In the genomic region with DNA sequence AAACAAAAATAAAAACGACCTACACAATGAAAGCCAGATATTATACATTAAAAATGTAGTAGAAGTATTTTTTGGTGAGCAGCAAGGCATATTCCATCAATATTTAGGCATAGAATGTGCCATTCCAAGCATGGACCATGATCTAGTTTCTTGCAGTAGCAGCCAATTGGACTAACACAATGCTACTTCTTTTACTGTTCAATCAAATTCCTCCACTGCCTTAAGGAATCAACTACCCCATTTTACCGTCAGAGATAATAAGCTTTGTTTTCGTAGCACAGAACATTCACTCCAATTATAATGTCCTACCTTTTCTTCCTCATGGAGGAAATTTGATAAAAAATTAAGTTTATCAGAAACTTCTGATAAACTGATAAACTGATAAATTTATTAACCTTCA, we compare ENCODE assay signal across 8 cellular contexts. TPM values are rescaled to one million over a fixed set of nuclear protein-coding genes. Genes with fewer than 3 reads are reported as not detected.
DNase-seq lines count a peak whose midpoint lies in the region; ATAC-seq and TF ChIP-seq lines count a peak whose summit lies in the region.

No MANE protein-coding gene starts in this region.

- H3K9me3 ChIP-seq in RWPE2 (ENCODE audit: severe bottlenecking) (no peaks in the 10 kb centered on the region), sigmoid colon (no peaks in the 10 kb centered on the region)

- no peak for ATAC-seq in RWPE2 (ENCODE audit: low read depth)

- peak overlapping the region; percentile 87 for H3K27ac ChIP-seq in RWPE2 (ENCODE audit: poor library complexity, severe bottlenecking)
- peak overlapping the region; percentile 97 to 100 (median 100) for H3K27ac ChIP-seq in sigmoid colon

- peaks cover 29% of the 10 kb centered on the region for H3K36me3 ChIP-seq in RWPE2 (ENCODE audit: low read depth)
- H3K36me3 ChIP-seq in sigmoid colon, result no peaks in the 10 kb centered on the region

- H3K4me3 ChIP-seq in RWPE2 (ENCODE audit: severe bottlenecking) (peak overlapping the region; percentile 89), fibroblast of mammary gland (ENCODE audit: control insufficient read depth, low read depth, low read length) (peak overlapping the region; percentile 89), sigmoid colon (peak overlapping the region; percentile 61 to 99 (median 94))

- no peak for TF ChIP-seq CTCF in GM20000 (IDR thresholded peaks at IDR 0.05; ENCODE audit: extremely low read depth, missing control alignments)
- no peak for TF ChIP-seq CTCF in RWPE2 (IDR thresholded peaks at IDR 0.05; ENCODE audit: poor library complexity, severe bottlenecking)
- TF ChIP-seq CTCF in fibroblast of mammary gland (conservative IDR thresholded peaks at IDR 0.05; ENCODE audit: control insufficient read depth, insufficient read depth, low read depth, low read length), result no peak
- no peak for TF ChIP-seq CTCF in sigmoid colon (IDR thresholded peaks at IDR 0.05)

- H3K27me3 ChIP-seq in RWPE2 (ENCODE audit: insufficient read depth, poor library complexity, severe bottlenecking) (no peaks in the 10 kb centered on the region), sigmoid colon (no peaks in the 10 kb centered on the region)

- 1 to 5% methylated on average over 3 of the region's 3 CpGs for WGBS in sigmoid colon, 2 donors

- DNase-seq in GM20000 (ENCODE audit: low spot score), result peak; percentile 32
- DNase-seq in RWPE2 (ENCODE audit: low spot score), result no peak
- DNase-seq in fibroblast of mammary gland (ENCODE audit: low read depth), result peak; percentile 40
- DNase-seq in sigmoid colon, result no peak
- DNase-seq in activated effector memory CD4-positive, alpha-beta T cell treated with anti-CD3 and anti-CD28 coated beads, Interleukin-2, amount 50 U/mL, for 16 hours, result no peak
- DNase-seq in AML-193 (lab: John Stamatoyannopoulos, UW), result no peak
- no peak for DNase-seq in NCI-H1048 (lab: John Stamatoyannopoulos, UW)
- no peak for DNase-seq in stimulated activated CD4-positive, alpha-beta T cell treated with anti-CD3 and anti-CD28 coated beads, Interleukin-2, amount 100 ng/mL, for 48 hours

- intact Hi-C loops in sigmoid colon (cut with DNase I), result loop anchor here (5.0 to 10.0 kb wide), 4 partner anchors 69 to 208 kb away; a partner anchor contains a TSS

- peaks cover 7% of the 10 kb centered on the region for H3K4me1 ChIP-seq in RWPE2 (ENCODE audit: insufficient read depth, poor library complexity, severe bottlenecking)
- peaks cover 0 to 42% (median 24%) of the 10 kb centered on the region in 4 donors for H3K4me1 ChIP-seq in sigmoid colon

- TF ChIP-seq EP300 in sigmoid colon (IDR thresholded peaks at IDR 0.05), result no peak

- TF ChIP-seq POLR2A in sigmoid colon (IDR thresholded peaks at IDR 0.05), result no peak

RNA-seq across cellular contexts. Expression of a gene that starts 1.3 kb away (rescaled TPM):
- total RNA-seq in sigmoid colon, result 10 to 100 TPM; 23.8 to 31.6 (median 25.2) TPM
- polyA plus RNA-seq in sigmoid colon, result 1 to 10 TPM; 3.6 to 8.0 (median 4.9) TPM

RNA-seq across cellular contexts. Expression of a gene that starts 29.7 kb away (rescaled TPM):
- 10 to 100 TPM; 18.3 to 56.3 (median 33.3) TPM for total RNA-seq in sigmoid colon
- polyA plus RNA-seq in sigmoid colon, result 10 to 100 TPM in 1 of 3 donors, 1 to 10 TPM in 2; 3.0 to 13.0 (median 4.2) TPM

RNA-seq across cellular contexts. Expression of a gene that starts 33.0 kb away (rescaled TPM):
- 100 to 1,000 TPM in 1 of 4 donors, 10 to 100 TPM in 3; 74.0 to 117 (median 96.0) TPM for total RNA-seq in sigmoid colon
- polyA plus RNA-seq in sigmoid colon, result 10 to 100 TPM; 33.0 to 64.4 (median 49.0) TPM

Comparison
In these comparisons a context has a peak if more than half of its experiments do, and no peak if none do; other contexts are left out.
1. DNase-seq: peak in GM20000 (single experiment) and fibroblast of mammary gland (single experiment); none in RWPE2 (single experiment), sigmoid colon (single experiment), activated effector memory CD4-positive, alpha-beta T cell treated with anti-CD3 and anti-CD28 coated beads, Interleukin-2, amount 50 U/mL, for 16 hours (single experiment), AML-193 (0 of 2), NCI-H1048 (single experiment) and stimulated activated CD4-positive, alpha-beta T cell treated with anti-CD3 and anti-CD28 coated beads, Interleukin-2, amount 100 ng/mL, for 48 hours (0 of 2).
2. Peak in every context shown above with its lines, with median percentiles within 50 percentile points of each other: H3K4me3 ChIP-seq.